Comparison of ENCODE assay signal across 22 cellular contexts in genomic region chr2:2264416-2264815, GRCh38.
A peak's percentile ranks its signal among the peaks of the same experiment; 100 is the strongest.
DNase-seq lines count a peak whose midpoint lies in the region; ATAC-seq and TF ChIP-seq lines count a peak whose summit lies in the region.
"Had no signal": no experiment of that assay in that cellular context is flagged by ENCODE, and none has a peak within 500 bp of the region (broad histone marks: within the 10 kb centered on the region; RNA-seq: fewer than 3 reads in every experiment).

No MANE protein-coding gene starts in this region.

- no peaks in the 10 kb centered on the region for H3K9me2 ChIP-seq in GM23338 (ENCODE audit: insufficient read depth)

- H4K91ac ChIP-seq in neuronal stem cell (ENCODE audit: low read depth, low read length, poor library complexity) = peak overlapping the region; percentile 31

- no peak overlapping the region for H3K14ac ChIP-seq in neuronal stem cell (ENCODE audit: low read length)

- no peak overlapping the region for H2AK5ac ChIP-seq in neuronal stem cell (ENCODE audit: low read depth, low read length)

- H3F3A ChIP-seq in GM23338 (replicated peaks; ENCODE audit: low read depth) = no peaks in the 10 kb centered on the region

- ATAC-seq in GM23338 (no peak), HG03139 (IDR thresholded peaks at IDR 0.05; ENCODE audit: unreplicated experiment) (no peak), GM21717 (IDR thresholded peaks at IDR 0.05; ENCODE audit: unreplicated experiment) (no peak), left colon (no peak)

- H3K4me2 ChIP-seq in GM23338 = no peak overlapping the region
- no peak overlapping the region for H3K4me2 ChIP-seq in neuronal stem cell (ENCODE audit: insufficient read depth, low read length, poor library complexity, severe bottlenecking)
- H3K4me2 ChIP-seq: BLaER1 had no signal

- H3K36me3 ChIP-seq in GM23338 (ENCODE audit: insufficient read depth) (no peaks in the 10 kb centered on the region), neuronal stem cell (replicated peaks in 1 of 2; ENCODE audit: control insufficient read depth in 2 of 2, insufficient read depth in 2 of 2, low read length in 2 of 2) (no peaks in the 10 kb centered on the region)
- H3K36me3 ChIP-seq: BLaER1 had no signal

- H3K27me3 ChIP-seq in GM23338 (ENCODE audit: insufficient read depth) = no peaks in the 10 kb centered on the region
- H3K27me3 ChIP-seq in neuronal stem cell (ENCODE audit: control insufficient read depth in 3 of 3, insufficient read depth in 3 of 3, low read depth in 1 of 3, low read length in 3 of 3) = no peaks in the 10 kb centered on the region
- H3K27me3 ChIP-seq: BE2C, BLaER1 had no signal

- no peak overlapping the region for H3K9ac ChIP-seq in neuronal stem cell (ENCODE audit: low read depth, low read length, poor library complexity)
- H3K9ac ChIP-seq: BLaER1 had no signal

- no peaks in the 10 kb centered on the region for H3K79me1 ChIP-seq in neuronal stem cell (ENCODE audit: low read depth, low read length)

- H3K4me1 Mint-ChIP-seq in GM23338 = peaks cover 3% of the 10 kb centered on the region; the same call in 2 of the 3 replicates
- no peaks in the 10 kb centered on the region for H3K4me1 Mint-ChIP-seq in osteocyte (ENCODE audit: unreplicated experiment)
- H3K4me1 Mint-ChIP-seq: CD14-positive monocyte; CD4-positive, alpha-beta memory T cell; CD4-positive, CD25-positive, alpha-beta regulatory T cell; CD8-positive, alpha-beta memory T cell had no signal

- H3K27ac Mint-ChIP-seq in GM23338 = no peak overlapping the region
- no peak overlapping the region for H3K27ac Mint-ChIP-seq in osteocyte (ENCODE audit: unreplicated experiment)
- H3K27ac Mint-ChIP-seq: CD14-positive monocyte; CD4-positive, alpha-beta memory T cell; CD4-positive, CD25-positive, alpha-beta regulatory T cell; CD8-positive, alpha-beta memory T cell had no signal

- no peaks in the 10 kb centered on the region for H3K9me3 ChIP-seq in neuronal stem cell (replicated peaks in 1 of 2; ENCODE audit: control insufficient read depth in 2 of 2, insufficient read depth in 1 of 2, low read depth in 1 of 2, low read length in 2 of 2)
- H3K9me3 ChIP-seq: BE2C, BLaER1 had no signal

- no peak overlapping the region for H2BK120ac ChIP-seq in neuronal stem cell (ENCODE audit: low read depth, low read length)

- H4K8ac ChIP-seq in neuronal stem cell (ENCODE audit: low read depth, low read length) = no peak overlapping the region

- intact Hi-C loops in left colon (cut with DNase I, micrococcal nuclease) = no loop called here

- no peak overlapping the region for H3K4me3 Mint-ChIP-seq in GM23338
- H3K4me3 Mint-ChIP-seq in osteocyte (ENCODE audit: unreplicated experiment) = no peak overlapping the region
- H3K4me3 Mint-ChIP-seq: CD14-positive monocyte; CD4-positive, alpha-beta memory T cell; CD4-positive, CD25-positive, alpha-beta regulatory T cell; CD8-positive, alpha-beta memory T cell had no signal

- H2AFZ ChIP-seq in GM23338 (peak overlapping the region; percentile 32; the same call in 1 of the 2 replicates), neuronal stem cell (ENCODE audit: low read length) (no peak overlapping the region)

- no peak overlapping the region for H2BK12ac ChIP-seq in neuronal stem cell (ENCODE audit: low read length)

- H3K4me3 ChIP-seq in GM23338 (no peak overlapping the region), neuronal stem cell (ENCODE audit: low read length in 2 of 2) (no peak overlapping the region)
- H3K4me3 ChIP-seq: BLaER1 had no signal

- H4K20me1 ChIP-seq in GM23338 (replicated peaks; ENCODE audit: insufficient read depth) = no peaks in the 10 kb centered on the region
- H4K20me1 ChIP-seq: BLaER1 had no signal

- H3K4me1 ChIP-seq in GM23338 (ENCODE audit: insufficient read depth) (no peaks in the 10 kb centered on the region), neuronal stem cell (ENCODE audit: control insufficient read depth in 2 of 2, insufficient read depth in 1 of 2, low read depth in 1 of 2, low read length in 2 of 2) (no peaks in the 10 kb centered on the region)

- TF ChIP-seq CTCF in GM23338 (conservative IDR thresholded peaks at IDR 0.05; ENCODE audit: low read depth in 2 of 2) = no peak
- TF ChIP-seq CTCF in osteocyte (IDR thresholded peaks at IDR 0.05) = no peak

- H3K18ac ChIP-seq in neuronal stem cell (ENCODE audit: low read length) = peak overlapping the region; percentile 60

- H2BK5ac ChIP-seq in neuronal stem cell (ENCODE audit: low read length) = no peak overlapping the region

- no peak for DNase-seq in GM23338 (ENCODE audit: low spot score)
- DNase-seq in neuronal stem cell (ENCODE audit: low spot score) = no peak
- DNase-seq in osteocyte (ENCODE audit: extremely low spot score, unreplicated experiment) = peak; percentile 78
- no peak for DNase-seq in left colon
- DNase-seq: 8988T; ACHN; BE2C; C1 segment of cervical spinal cord; CD4-positive, alpha-beta memory T cell; CD4-positive, CD25-positive, alpha-beta regulatory T cell; CD8-positive, alpha-beta memory T cell; COR-L47; DMS 273 treated with DMSO at 0.1 percent for 48 hours; DMS153; DMS53; DMS79; DND-41; GF-D8 had no signal

- H3K23ac ChIP-seq in neuronal stem cell (ENCODE audit: low read depth, low read length, poor library complexity) = no peak overlapping the region

- H3K27ac ChIP-seq in GM23338 (ENCODE audit: low read depth) (no peak overlapping the region), neuronal stem cell (replicated peaks; ENCODE audit: low read length) (no peak overlapping the region)
- H3K27ac ChIP-seq: BLaER1 had no signal

- WGBS in neuronal stem cell (ENCODE audit: extremely low coverage in 2 of 2, insufficient read length in 2 of 2, insufficient replicate concordance in 1 of 2), 2 donors = no CpG with 5 or more reads among the region's 11 CpGs

- no peak overlapping the region for H2BK15ac ChIP-seq in neuronal stem cell (ENCODE audit: low read length)

- H3K36me3 Mint-ChIP-seq in GM23338 (ENCODE audit: low read depth) (no peaks in the 10 kb centered on the region), osteocyte (ENCODE audit: unreplicated experiment) (no peaks in the 10 kb centered on the region)
- H3K36me3 Mint-ChIP-seq: CD14-positive monocyte; CD4-positive, alpha-beta memory T cell; CD4-positive, CD25-positive, alpha-beta regulatory T cell had no signal

- H3K27me3 Mint-ChIP-seq in GM23338 (ENCODE audit: insufficient read depth, low read depth, poor library complexity) (peaks cover 6% of the 10 kb centered on the region), osteocyte (ENCODE audit: unreplicated experiment) (no peaks in the 10 kb centered on the region)
- H3K27me3 Mint-ChIP-seq: CD4-positive, alpha-beta memory T cell; CD4-positive, CD25-positive, alpha-beta regulatory T cell had no signal

- H3K9me3 Mint-ChIP-seq in GM23338 = no peaks in the 10 kb centered on the region
- no peaks in the 10 kb centered on the region for H3K9me3 Mint-ChIP-seq in osteocyte (ENCODE audit: unreplicated experiment)

- no peak overlapping the region for H3K4ac ChIP-seq in neuronal stem cell (ENCODE audit: low read length)

- no peaks in the 10 kb centered on the region for H3K79me2 ChIP-seq in GM23338 (replicated peaks; ENCODE audit: insufficient read depth)

TF ChIP-seq in GM23338, 12 proteins besides CTCF, POLR2A, EP300 and RAD21 (continues in another document):
- TF ChIP-seq STAT1 (IDR thresholded peaks at IDR 0.05; ENCODE audit: unreplicated experiment) (no peak), ZNF114 (CRISPR knock-in tag; IDR thresholded peaks at IDR 0.05) (no peak), POLR2AphosphoS5 (IDR thresholded peaks at IDR 0.05; ENCODE audit: low read depth) (no peak), ETS1 (IDR thresholded peaks at IDR 0.05) (no peak), ZNF331 (CRISPR knock-in tag; IDR thresholded peaks at IDR 0.05; ENCODE audit: low read depth) (no peak), EZH2phosphoT487 (IDR thresholded peaks at IDR 0.05; ENCODE audit: unreplicated experiment) (no peak), EZH2 (IDR thresholded peaks at IDR 0.05; ENCODE audit: low read depth, unreplicated experiment) (no peak)
- TF ChIP-seq, protein P1, sequence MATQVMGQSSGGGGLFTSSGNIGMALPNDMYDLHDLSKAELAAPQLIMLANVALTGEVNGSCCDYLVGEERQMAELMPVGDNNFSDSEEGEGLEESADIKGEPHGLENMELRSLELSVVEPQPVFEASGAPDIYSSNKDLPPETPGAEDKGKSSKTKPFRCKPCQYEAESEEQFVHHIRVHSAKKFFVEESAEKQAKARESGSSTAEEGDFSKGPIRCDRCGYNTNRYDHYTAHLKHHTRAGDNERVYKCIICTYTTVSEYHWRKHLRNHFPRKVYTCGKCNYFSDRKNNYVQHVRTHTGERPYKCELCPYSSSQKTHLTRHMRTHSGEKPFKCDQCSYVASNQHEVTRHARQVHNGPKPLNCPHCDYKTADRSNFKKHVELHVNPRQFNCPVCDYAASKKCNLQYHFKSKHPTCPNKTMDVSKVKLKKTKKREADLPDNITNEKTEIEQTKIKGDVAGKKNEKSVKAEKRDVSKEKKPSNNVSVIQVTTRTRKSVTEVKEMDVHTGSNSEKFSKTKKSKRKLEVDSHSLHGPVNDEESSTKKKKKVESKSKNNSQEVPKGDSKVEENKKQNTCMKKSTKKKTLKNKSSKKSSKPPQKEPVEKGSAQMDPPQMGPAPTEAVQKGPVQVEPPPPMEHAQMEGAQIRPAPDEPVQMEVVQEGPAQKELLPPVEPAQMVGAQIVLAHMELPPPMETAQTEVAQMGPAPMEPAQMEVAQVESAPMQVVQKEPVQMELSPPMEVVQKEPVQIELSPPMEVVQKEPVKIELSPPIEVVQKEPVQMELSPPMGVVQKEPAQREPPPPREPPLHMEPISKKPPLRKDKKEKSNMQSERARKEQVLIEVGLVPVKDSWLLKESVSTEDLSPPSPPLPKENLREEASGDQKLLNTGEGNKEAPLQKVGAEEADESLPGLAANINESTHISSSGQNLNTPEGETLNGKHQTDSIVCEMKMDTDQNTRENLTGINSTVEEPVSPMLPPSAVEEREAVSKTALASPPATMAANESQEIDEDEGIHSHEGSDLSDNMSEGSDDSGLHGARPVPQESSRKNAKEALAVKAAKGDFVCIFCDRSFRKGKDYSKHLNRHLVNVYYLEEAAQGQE (IDR thresholded peaks at IDR 0.05; ENCODE audit: unreplicated experiment) = no peak
